Comparison of ENCODE assay signal across 19 cellular contexts in the genomic region with DNA sequence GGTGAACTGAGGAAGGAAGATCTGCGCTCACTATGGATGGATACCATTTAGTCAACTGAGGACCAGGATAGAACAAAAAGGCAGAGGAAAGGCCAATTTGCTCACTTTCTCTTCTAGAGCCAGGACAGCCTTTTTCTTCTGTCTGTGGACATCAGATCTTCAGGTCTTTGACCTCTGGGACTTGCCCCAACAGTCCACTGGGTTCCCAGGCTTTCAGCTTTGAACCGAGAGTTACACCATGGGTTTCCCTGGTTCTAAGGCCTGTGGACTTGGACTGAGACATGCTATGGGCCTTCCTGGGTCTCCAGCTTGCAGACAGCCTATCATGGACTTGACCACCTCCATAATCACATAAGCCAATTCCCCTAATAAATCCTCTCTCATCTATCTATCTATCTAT.
"Had no signal": no experiment of that assay in that cellular context is flagged by ENCODE, and none has a peak within 500 bp of the region (broad histone marks: within the 10 kb centered on the region; RNA-seq: fewer than 3 reads in every experiment).

No MANE protein-coding gene starts in this region.

- DNase-seq: cerebellar nuclear complex; colonic mucosa; cortex of kidney; effector CD4-positive, alpha-beta T cell; effector memory CD4-positive, alpha-beta T cell; foreskin keratinocyte; gastrocnemius medialis; glutamatergic neuron; head of caudate nucleus; heart right ventricle; hippocampal formation; left cardiac atrium; left ventricle myocardium inferior; lower lobe of right lung; mesenchymal stem cell had no signal

- H3K36me3 ChIP-seq: colonic mucosa, esophagus muscularis mucosa, gastrocnemius medialis, heart right ventricle, left ventricle myocardium inferior, lower lobe of right lung had no signal

- H3K4me3 ChIP-seq: colonic mucosa, esophagus muscularis mucosa, gastrocnemius medialis, heart right ventricle, left ventricle myocardium inferior, lower lobe of right lung had no signal

- ATAC-seq: foreskin keratinocyte, gastrocnemius medialis, heart right ventricle, left cardiac atrium, lower lobe of right lung had no signal

- H3K9me3 ChIP-seq: colonic mucosa, esophagus muscularis mucosa, gastrocnemius medialis, left ventricle myocardium inferior, lower lobe of right lung had no signal

- H3K27me3 ChIP-seq: colonic mucosa, esophagus muscularis mucosa, foreskin keratinocyte, gastrocnemius medialis, heart right ventricle had no signal

- H3K27ac ChIP-seq: colonic mucosa, esophagus muscularis mucosa, foreskin keratinocyte, gastrocnemius medialis, heart right ventricle, left ventricle myocardium inferior, lower lobe of right lung had no signal

- H3K4me1 ChIP-seq: colonic mucosa, foreskin keratinocyte, gastrocnemius medialis, heart right ventricle, left ventricle myocardium inferior, lower lobe of right lung had no signal

- FAIRE-seq: endothelial cell of umbilical vein, islet of Langerhans, keratinocyte had no signal
